ENCODE assay signal across 38 cellular contexts in genomic region chr11:124311677-124312076, GRCh38. TPM values are rescaled to one million over a fixed set of nuclear protein-coding genes. Genes with fewer than 3 reads are reported as not detected.
"Had no signal": no experiment of that assay in that cellular context is flagged by ENCODE, and none has a peak within 500 bp of the region (broad histone marks: within the 10 kb centered on the region; RNA-seq: fewer than 3 reads in every experiment).

No MANE protein-coding gene starts in this region.

- H3K27ac ChIP-seq: adrenal gland, brain microvascular endothelial cell, breast epithelium, VCaP had no signal

- ATAC-seq: activated CD8-positive, alpha-beta T cell treated with anti-CD3 and anti-CD28 coated beads for 36 hours; activated naive CD4-positive, alpha-beta T cell treated with anti-CD3 and anti-CD28 coated beads, Interleukin-2, amount 50 U/mL, for 72 hours; activated T-cell treated with anti-CD3 and anti-CD28 coated beads, Interleukin-2, amount 50 U/mL, for 4 hours; activated T-cell treated with anti-CD3 and anti-CD28 coated beads, Interleukin-2, amount 50 U/mL, for 72 hours; activated T-helper 17 cell treated with anti-CD3 and anti-CD28 coated beads, Interleukin-2, amount 50 U/mL, for 72 hours had no signal

- FAIRE-seq: astrocyte, colon, TTC549 had no signal

- H3K4me3 ChIP-seq: adrenal gland, body of pancreas, breast epithelium had no signal

- H3K36me3 ChIP-seq: adrenal gland, brain microvascular endothelial cell, breast epithelium had no signal

- H3K4me1 ChIP-seq: adrenal gland, breast epithelium had no signal

- DNase-seq: activated B cell treated with CpG ODN at 0.5 μM for 24 hours; activated CD4-positive, alpha-beta memory T cell treated with anti-CD3 and anti-CD28 coated beads for 36 hours; activated CD4-positive, alpha-beta T cell treated with anti-CD3 and anti-CD28 coated beads for 4 hours; activated CD4-positive, alpha-beta T cell treated with anti-CD3 and anti-CD28 coated beads, Interleukin-2, amount 10 ng/mL, durations not matched to agents 24 days and 14 days; activated CD4-positive, alpha-beta T cell treated with anti-CD3 and anti-CD28 coated beads, Interleukin-2, amount 50 U/mL, for 1 hour; activated CD4-positive, alpha-beta T cell treated with anti-CD3 and anti-CD28 coated beads, Interleukin-2, amount 50 U/mL, for 4 hours; activated CD4-positive, CD25-positive, alpha-beta regulatory T cell treated with anti-CD3 and anti-CD28 coated beads, Interleukin-2, amount 50 U/mL, for 72 hours; activated CD8-positive, alpha-beta memory T cell treated with anti-CD3 and anti-CD28 coated beads, Interleukin-2, amount 50 U/mL, for 4 hours; activated CD8-positive, alpha-beta T cell treated with anti-CD3 and anti-CD28 coated beads for 36 hours; activated effector memory CD4-positive, alpha-beta T cell treated with anti-CD3 and anti-CD28 coated beads, Interleukin-2, amount 50 U/mL, for 16 hours; activated gamma-delta T cell treated with Interleukin-2 at 50 U/mL for 16 hours; activated naive CD4-positive, alpha-beta T cell; activated naive CD4-positive, alpha-beta T cell treated with anti-CD3 and anti-CD28 coated beads for 36 hours; activated naive CD4-positive, alpha-beta T cell treated with anti-CD3 and anti-CD28 coated beads, Interleukin-2, amount 50 U/mL, for 16 hours; activated naive CD8-positive, alpha-beta T cell treated with anti-CD3 and anti-CD28 coated beads for 36 hours; activated T-cell treated with anti-CD3 and anti-CD28 coated beads for 4 hours; activated T-cell treated with anti-CD3 and anti-CD28 coated beads, Interleukin-2, amount 50 U/mL, for 1 hour; activated T-cell treated with anti-CD3 and anti-CD28 coated beads, Interleukin-2, amount 50 U/mL, for 4 hours; activated T-cell treated with anti-CD3 and anti-CD28 coated beads, Interleukin-2, amount 50 U/mL, for 72 hours; adrenal gland; amniotic stem cell; aorta; brain microvascular endothelial cell; central memory CD4-positive, alpha-beta T cell; T-helper 2 cell; T-helper 9 cell had no signal

- H3K27me3 ChIP-seq: adrenal gland, body of pancreas, brain microvascular endothelial cell, breast epithelium had no signal

- H3K9me3 ChIP-seq: adrenal gland, body of pancreas, breast epithelium had no signal

RNA-seq across cellular contexts. Expression of gene OR8D1, which starts 2.1 kb away (rescaled TPM):
- total RNA-seq: activated B cell treated with CpG ODN at 0.5 μM for 24 hours; activated CD4-positive, alpha-beta memory T cell treated with anti-CD3 and anti-CD28 coated beads for 36 hours; activated CD4-positive, alpha-beta T cell treated with anti-CD3 and anti-CD28 coated beads, Interleukin-2, amount 10 ng/mL, durations not matched to agents 24 days and 14 days; activated CD8-positive, alpha-beta memory T cell treated with anti-CD3 and anti-CD28 coated beads for 36 hours; activated CD8-positive, alpha-beta T cell treated with anti-CD3 and anti-CD28 coated beads for 36 hours; activated naive CD4-positive, alpha-beta T cell treated with anti-CD3 and anti-CD28 coated beads for 36 hours; activated naive CD4-positive, alpha-beta T cell treated with anti-CD3 and anti-CD28 coated beads, Interleukin-2, amount 50 U/mL, for 72 hours; activated naive CD8-positive, alpha-beta T cell treated with anti-CD3 and anti-CD28 coated beads for 36 hours; activated T-cell treated with anti-CD3 and anti-CD28 coated beads, Interleukin-2, amount 50 U/mL, for 4 hours; activated T-cell treated with anti-CD3 and anti-CD28 coated beads, Interleukin-2, amount 50 U/mL, for 72 hours; activated T-helper 1 cell treated with anti-CD3 and anti-CD28 coated beads, Interleukin-12 subunit alpha, Interleukin-12 subunit beta, Interleukin-2, Interleukin-4 antibody, amounts not matched to agents 30 ng/mL and 10 ng/mL and 1 ng/mL, durations not matched to agents 14 hours and 24 hours and 36 hours; activated T-helper 17 cell treated with anti-CD3 and anti-CD28 coated beads, Interleukin-2, amount 50 U/mL, for 72 hours; adrenal gland; aorta; astrocyte; body of pancreas; breast epithelium; cardiac septum; cerebellum had no signal
- polyA plus RNA-seq: adrenal gland, aorta had no signal

RNA-seq across cellular contexts. Expression of gene OR8D2, which starts 8.3 kb away (rescaled TPM):
- total RNA-seq: activated B cell treated with CpG ODN at 0.5 μM for 24 hours; activated CD4-positive, alpha-beta memory T cell treated with anti-CD3 and anti-CD28 coated beads for 36 hours; activated CD4-positive, alpha-beta T cell treated with anti-CD3 and anti-CD28 coated beads, Interleukin-2, amount 10 ng/mL, durations not matched to agents 24 days and 14 days; activated CD8-positive, alpha-beta memory T cell treated with anti-CD3 and anti-CD28 coated beads for 36 hours; activated CD8-positive, alpha-beta T cell treated with anti-CD3 and anti-CD28 coated beads for 36 hours; activated naive CD4-positive, alpha-beta T cell treated with anti-CD3 and anti-CD28 coated beads for 36 hours; activated naive CD4-positive, alpha-beta T cell treated with anti-CD3 and anti-CD28 coated beads, Interleukin-2, amount 50 U/mL, for 72 hours; activated naive CD8-positive, alpha-beta T cell treated with anti-CD3 and anti-CD28 coated beads for 36 hours; activated T-cell treated with anti-CD3 and anti-CD28 coated beads, Interleukin-2, amount 50 U/mL, for 4 hours; activated T-cell treated with anti-CD3 and anti-CD28 coated beads, Interleukin-2, amount 50 U/mL, for 72 hours; activated T-helper 1 cell treated with anti-CD3 and anti-CD28 coated beads, Interleukin-12 subunit alpha, Interleukin-12 subunit beta, Interleukin-2, Interleukin-4 antibody, amounts not matched to agents 30 ng/mL and 10 ng/mL and 1 ng/mL, durations not matched to agents 14 hours and 24 hours and 36 hours; activated T-helper 17 cell treated with anti-CD3 and anti-CD28 coated beads, Interleukin-2, amount 50 U/mL, for 72 hours; adrenal gland; aorta; astrocyte; body of pancreas; breast epithelium; cardiac septum; cerebellum had no signal
- polyA plus RNA-seq: adrenal gland, aorta had no signal

RNA-seq across cellular contexts. Expression of gene OR8G5, which starts 55.5 kb away (rescaled TPM):
- total RNA-seq: activated B cell treated with CpG ODN at 0.5 μM for 24 hours; activated CD4-positive, alpha-beta memory T cell treated with anti-CD3 and anti-CD28 coated beads for 36 hours; activated CD4-positive, alpha-beta T cell treated with anti-CD3 and anti-CD28 coated beads, Interleukin-2, amount 10 ng/mL, durations not matched to agents 24 days and 14 days; activated CD8-positive, alpha-beta memory T cell treated with anti-CD3 and anti-CD28 coated beads for 36 hours; activated CD8-positive, alpha-beta T cell treated with anti-CD3 and anti-CD28 coated beads for 36 hours; activated naive CD4-positive, alpha-beta T cell treated with anti-CD3 and anti-CD28 coated beads for 36 hours; activated naive CD4-positive, alpha-beta T cell treated with anti-CD3 and anti-CD28 coated beads, Interleukin-2, amount 50 U/mL, for 72 hours; activated naive CD8-positive, alpha-beta T cell treated with anti-CD3 and anti-CD28 coated beads for 36 hours; activated T-cell treated with anti-CD3 and anti-CD28 coated beads, Interleukin-2, amount 50 U/mL, for 4 hours; activated T-cell treated with anti-CD3 and anti-CD28 coated beads, Interleukin-2, amount 50 U/mL, for 72 hours; activated T-helper 1 cell treated with anti-CD3 and anti-CD28 coated beads, Interleukin-12 subunit alpha, Interleukin-12 subunit beta, Interleukin-2, Interleukin-4 antibody, amounts not matched to agents 30 ng/mL and 10 ng/mL and 1 ng/mL, durations not matched to agents 14 hours and 24 hours and 36 hours; activated T-helper 17 cell treated with anti-CD3 and anti-CD28 coated beads, Interleukin-2, amount 50 U/mL, for 72 hours; adrenal gland; aorta; astrocyte; body of pancreas; breast epithelium; cardiac septum; cerebellum had no signal
- polyA plus RNA-seq: adrenal gland, aorta had no signal
